In genomic region chr20:58850693-58851174, GRCh38 we compare ENCODE assay signal across 9 cellular contexts. TPM values are rescaled to one million over a fixed set of nuclear protein-coding genes. Genes with fewer than 3 reads are reported as not detected.
DNase-seq lines count a peak whose midpoint lies in the region; ATAC-seq, FAIRE-seq and TF ChIP-seq lines count a peak whose summit lies in the region.
"Had no signal": no experiment of that assay in that cellular context is flagged by ENCODE, and none has a peak within 500 bp of the region (broad histone marks: within the 10 kb centered on the region; RNA-seq: fewer than 3 reads in every experiment).

Gene GNAS-AS1, minus strand, starts transcription at chr20:58850902.

- no peak within 1 kb of the TSS for H2AFZ ChIP-seq in neural cell (ENCODE audit: low read depth, low read length)

- TF ChIP-seq EP300 in neural cell (conservative IDR thresholded peaks at IDR 0.05; ENCODE audit: poor library complexity, severe bottlenecking), result no peak

- no peaks in the 10 kb centered on the region for H3K9me2 ChIP-seq in neural cell (ENCODE audit: insufficient read depth, low read length)

- H3K27ac Mint-ChIP-seq in stimulated activated naive CD8-positive, alpha-beta T cell treated with anti-CD3 and anti-CD28 coated beads, Interleukin-15, Interleukin-2, amounts not matched to agents 100 ng/mL and 50 ng/mL, for 24 hours, result peak within 1 kb of the TSS; percentile 53

- H3K36me3 Mint-ChIP-seq in stimulated activated naive CD8-positive, alpha-beta T cell treated with anti-CD3 and anti-CD28 coated beads, Interleukin-15, Interleukin-2, amounts not matched to agents 100 ng/mL and 50 ng/mL, for 24 hours (ENCODE audit: low read depth), result peaks cover 4% of the 10 kb centered on the region

- H3K27me3 Mint-ChIP-seq in stimulated activated naive CD8-positive, alpha-beta T cell treated with anti-CD3 and anti-CD28 coated beads, Interleukin-15, Interleukin-2, amounts not matched to agents 100 ng/mL and 50 ng/mL, for 24 hours, result peaks cover 55% of the 10 kb centered on the region

- H3K4me1 ChIP-seq in SJCRH30, result no peaks in the 10 kb centered on the region

- TF ChIP-seq RAD21 in neural cell (conservative IDR thresholded peaks at IDR 0.05), result no peak

- no peaks in the 10 kb centered on the region for H3K9me3 Mint-ChIP-seq in stimulated activated naive CD8-positive, alpha-beta T cell treated with anti-CD3 and anti-CD28 coated beads, Interleukin-15, Interleukin-2, amounts not matched to agents 100 ng/mL and 50 ng/mL, for 24 hours

- H3K79me2 ChIP-seq in neural cell (replicated peaks; ENCODE audit: insufficient read depth, low read length), result no peaks in the 10 kb centered on the region

- no peak within 1 kb of the TSS for H3K27ac ChIP-seq in neural cell (ENCODE audit: low read length)
- H3K27ac ChIP-seq in SJCRH30, result no peak within 1 kb of the TSS
- H3K27ac ChIP-seq: neutrophil had no signal

- TF ChIP-seq POLR2A in GM12892 (IDR thresholded peaks at IDR 0.05; ENCODE audit: low read depth, low read length), result no peak

- TF ChIP-seq CTCF in neural cell (IDR thresholded peaks at IDR 0.05; ENCODE audit: poor library complexity, severe bottlenecking), result no peak

- DNase-seq in GM12892 (ENCODE audit: insufficient read length), result peak; percentile 81
- DNase-seq in NCI-H748 treated with DMSO at 0.1 percent for 48 hours (lab: John Stamatoyannopoulos, UW), result peak; percentile 2
- DNase-seq in activated T-cell treated with anti-CD3 and anti-CD28 coated beads, Interleukin-2, amount 50 U/mL, for 48 hours, result peak; percentile 89 to 90
- DNase-seq in fibroblast of peridontal ligament (ENCODE audit: extremely low read depth), result peak; percentile 85
- DNase-seq in SJCRH30, result no peak

- no peaks in the 10 kb centered on the region for H4K20me1 ChIP-seq in neural cell (ENCODE audit: insufficient read depth)

- H3K4me1 Mint-ChIP-seq in stimulated activated naive CD8-positive, alpha-beta T cell treated with anti-CD3 and anti-CD28 coated beads, Interleukin-15, Interleukin-2, amounts not matched to agents 100 ng/mL and 50 ng/mL, for 24 hours (ENCODE audit: low read depth), result peaks cover 46% of the 10 kb centered on the region

- H3K27me3 ChIP-seq in neural cell (ENCODE audit: insufficient read depth, low read depth, low read length) (peaks cover 50% of the 10 kb centered on the region), SJCRH30 (0 out of 2 replicates have a peak, but pooled peaks cover 5% of the 10 kb centered on the region)

- H3K4me3 ChIP-seq in neural cell (ENCODE audit: low read length) (peak within 1 kb of the TSS; percentile 66), SJCRH30 (no peak within 1 kb of the TSS)

- H3K9me3 ChIP-seq in neural cell (ENCODE audit: low read length) (peaks cover 4% of the 10 kb centered on the region), SJCRH30 (replicated peaks) (no peaks in the 10 kb centered on the region; the same call in 1 of the 2 replicates)
- H3K9me3 ChIP-seq: neutrophil had no signal

- peak within 1 kb of the TSS; percentile 83 for H3K4me3 Mint-ChIP-seq in stimulated activated naive CD8-positive, alpha-beta T cell treated with anti-CD3 and anti-CD28 coated beads, Interleukin-15, Interleukin-2, amounts not matched to agents 100 ng/mL and 50 ng/mL, for 24 hours

- ATAC-seq in HG02678 (IDR thresholded peaks at IDR 0.05; ENCODE audit: unreplicated experiment), result peak; percentile 85

- FAIRE-seq in GM12892 (lab: Jason Lieb, UNC), result no peak

- no peak within 1 kb of the TSS for H3K4me2 ChIP-seq in neural cell (ENCODE audit: low read length)

- H3K36me3 ChIP-seq in neural cell (ENCODE audit: insufficient read depth, low read length), result no peaks in the 10 kb centered on the region
- H3K36me3 ChIP-seq in SJCRH30, result no peaks in the 10 kb centered on the region
- H3K36me3 ChIP-seq: neutrophil had no signal

- H3F3A ChIP-seq in neural cell (ENCODE audit: insufficient read depth, low read length, poor library complexity, severe bottlenecking), result no peaks in the 10 kb centered on the region

- H3K9ac ChIP-seq in neural cell (ENCODE audit: low read length), result peak within 1 kb of the TSS; percentile 38

TF ChIP-seq in neural cell, 6 proteins besides CTCF, POLR2A, EP300 and RAD21:
- TF ChIP-seq POLR2AphosphoS5 (IDR thresholded peaks at IDR 0.05) (no peak), SMC3 (conservative IDR thresholded peaks at IDR 0.05; ENCODE audit: poor library complexity) (no peak), TAF1 (IDR thresholded peaks at IDR 0.05; ENCODE audit: low read depth) (no peak), MXI1 (conservative IDR thresholded peaks at IDR 0.05; ENCODE audit: poor library complexity, severe bottlenecking) (no peak), EZH2 (IDR thresholded peaks at IDR 0.05; ENCODE audit: borderline replicate concordance, insufficient read depth, low read length, poor library complexity, severe bottlenecking) (no peak)
- TF ChIP-seq, protein P1, sequence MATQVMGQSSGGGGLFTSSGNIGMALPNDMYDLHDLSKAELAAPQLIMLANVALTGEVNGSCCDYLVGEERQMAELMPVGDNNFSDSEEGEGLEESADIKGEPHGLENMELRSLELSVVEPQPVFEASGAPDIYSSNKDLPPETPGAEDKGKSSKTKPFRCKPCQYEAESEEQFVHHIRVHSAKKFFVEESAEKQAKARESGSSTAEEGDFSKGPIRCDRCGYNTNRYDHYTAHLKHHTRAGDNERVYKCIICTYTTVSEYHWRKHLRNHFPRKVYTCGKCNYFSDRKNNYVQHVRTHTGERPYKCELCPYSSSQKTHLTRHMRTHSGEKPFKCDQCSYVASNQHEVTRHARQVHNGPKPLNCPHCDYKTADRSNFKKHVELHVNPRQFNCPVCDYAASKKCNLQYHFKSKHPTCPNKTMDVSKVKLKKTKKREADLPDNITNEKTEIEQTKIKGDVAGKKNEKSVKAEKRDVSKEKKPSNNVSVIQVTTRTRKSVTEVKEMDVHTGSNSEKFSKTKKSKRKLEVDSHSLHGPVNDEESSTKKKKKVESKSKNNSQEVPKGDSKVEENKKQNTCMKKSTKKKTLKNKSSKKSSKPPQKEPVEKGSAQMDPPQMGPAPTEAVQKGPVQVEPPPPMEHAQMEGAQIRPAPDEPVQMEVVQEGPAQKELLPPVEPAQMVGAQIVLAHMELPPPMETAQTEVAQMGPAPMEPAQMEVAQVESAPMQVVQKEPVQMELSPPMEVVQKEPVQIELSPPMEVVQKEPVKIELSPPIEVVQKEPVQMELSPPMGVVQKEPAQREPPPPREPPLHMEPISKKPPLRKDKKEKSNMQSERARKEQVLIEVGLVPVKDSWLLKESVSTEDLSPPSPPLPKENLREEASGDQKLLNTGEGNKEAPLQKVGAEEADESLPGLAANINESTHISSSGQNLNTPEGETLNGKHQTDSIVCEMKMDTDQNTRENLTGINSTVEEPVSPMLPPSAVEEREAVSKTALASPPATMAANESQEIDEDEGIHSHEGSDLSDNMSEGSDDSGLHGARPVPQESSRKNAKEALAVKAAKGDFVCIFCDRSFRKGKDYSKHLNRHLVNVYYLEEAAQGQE (IDR thresholded peaks at IDR 0.05; ENCODE audit: borderline replicate concordance), result no peak

RNA-seq across cellular contexts. Expression of gene GNAS-AS1, which starts in this region (rescaled TPM):
- polyA plus RNA-seq in GM12892 (2012; ENCODE audit: missing spikeins), result 0.59 TPM
- polyA plus RNA-seq in neural cell, result 0.64 TPM in 1 of 2 replicates, not detected in the other
- polyA minus RNA-seq in neural cell, result 0.49 and 1.3 TPM in 2 replicates
- total RNA-seq in SJCRH30 (2014; rRNA removed; shearing (Covaris generic)), result not detected in 2 replicates

Comparison
In these comparisons a context has a peak if more than half of its experiments do, and no peak if none do; other contexts are left out.
1. DNase-seq: peak in GM12892 (single experiment), NCI-H748 treated with DMSO at 0.1 percent for 48 hours (single experiment), activated T-cell treated with anti-CD3 and anti-CD28 coated beads, Interleukin-2, amount 50 U/mL, for 48 hours (2 of 2) and fibroblast of peridontal ligament (single experiment); none in SJCRH30 (0 of 2).